In genomic region chr5:33579163-33579562, GRCh38 we compare ENCODE assay signal across 31 cellular contexts.
"Had no signal": no experiment of that assay in that cellular context is flagged by ENCODE, and none has a peak within 500 bp of the region (broad histone marks: within the 10 kb centered on the region; RNA-seq: fewer than 3 reads in every experiment).

No MANE protein-coding gene starts in this region.

- H3K36me3 ChIP-seq: adrenal gland, ascending aorta, breast epithelium had no signal

- H3K27ac ChIP-seq: adrenal gland, ascending aorta, body of pancreas, brain microvascular endothelial cell, breast epithelium, cardiac muscle cell had no signal

- H3K9me3 ChIP-seq: adrenal gland, ascending aorta, body of pancreas, breast epithelium had no signal

- ATAC-seq: activated naive CD4-positive, alpha-beta T cell treated with anti-CD3 and anti-CD28 coated beads, Interleukin-2, amount 50 U/mL, for 72 hours; activated naive CD8-positive, alpha-beta T cell treated with anti-CD3 and anti-CD28 coated beads, Interleukin-2, amount 50 U/mL, for 24 hours; activated T-cell treated with anti-CD3 and anti-CD28 coated beads, Interleukin-2, amount 50 U/mL, for 4 hours; activated T-cell treated with anti-CD3 and anti-CD28 coated beads, Interleukin-2, amount 50 U/mL, for 72 hours; activated T-helper 17 cell treated with anti-CD3 and anti-CD28 coated beads, Interleukin-2, amount 50 U/mL, for 72 hours; body of pancreas had no signal

- DNase-seq: activated effector memory CD4-positive, alpha-beta T cell treated with anti-CD3 and anti-CD28 coated beads, Interleukin-2, amount 50 U/mL, for 16 hours; activated effector memory CD4-positive, alpha-beta T cell treated with Interleukin-2 at 50 U/mL for 16 hours; activated gamma-delta T cell; activated gamma-delta T cell treated with Interleukin-2 at 50 U/mL for 16 hours; activated naive CD4-positive, alpha-beta T cell; activated naive CD4-positive, alpha-beta T cell treated with anti-CD3 and anti-CD28 coated beads for 36 hours; activated naive CD4-positive, alpha-beta T cell treated with anti-CD3 and anti-CD28 coated beads, Interleukin-2, amount 10 ng/mL, durations not matched to agents 7 days and 5 days; activated naive CD4-positive, alpha-beta T cell treated with anti-CD3 and anti-CD28 coated beads, Interleukin-2, amount 50 U/mL, for 16 hours; activated naive CD4-positive, alpha-beta T cell treated with Interleukin-2 at 50 U/mL for 16 hours; activated naive CD8-positive, alpha-beta T cell treated with anti-CD3 and anti-CD28 coated beads for 36 hours; activated naive CD8-positive, alpha-beta T cell treated with anti-CD3 and anti-CD28 coated beads, Interleukin-2, amount 10 ng/mL, durations not matched to agents 7 days and 5 days; activated naive CD8-positive, alpha-beta T cell treated with anti-CD3 and anti-CD28 coated beads, Interleukin-2, amount 50 U/mL, for 24 hours; activated T-cell treated with anti-CD3 and anti-CD28 coated beads, Interleukin-2, amount 50 U/mL, for 1 hour; activated T-cell treated with anti-CD3 and anti-CD28 coated beads, Interleukin-2, amount 50 U/mL, for 24 hours; activated T-cell treated with anti-CD3 and anti-CD28 coated beads, Interleukin-2, amount 50 U/mL, for 4 hours; activated T-cell treated with anti-CD3 and anti-CD28 coated beads, Interleukin-2, amount 50 U/mL, for 48 hours; activated T-cell treated with anti-CD3 and anti-CD28 coated beads, Interleukin-2, amount 50 U/mL, for 72 hours; adrenal gland; amniotic stem cell; anterior cingulate cortex; aorta; brain microvascular endothelial cell; caudate nucleus; central memory CD4-positive, alpha-beta T cell; cerebellar nuclear complex had no signal

- H3K4me1 ChIP-seq: adrenal gland, ascending aorta, body of pancreas, breast epithelium had no signal

- H3K4me3 ChIP-seq: adrenal gland, ascending aorta, body of pancreas, breast epithelium, cardiac muscle cell had no signal

- H3K27me3 ChIP-seq: adrenal gland, ascending aorta, body of pancreas, brain microvascular endothelial cell, breast epithelium, cardiac muscle cell had no signal
